1 cellular context compared by ENCODE assay signal in genomic region chr7:1572111-1572510, GRCh38.
TF ChIP-seq lines count a peak whose summit lies in the region.

No MANE protein-coding gene starts in this region.

TF ChIP-seq in GM12891, 5 proteins besides CTCF, POLR2A, EP300 and RAD21 (continued from another document):
- no peak for TF ChIP-seq TAF1 (IDR thresholded peaks at IDR 0.05; ENCODE audit: low read depth, low read length)
- TF ChIP-seq SPI1 (IDR thresholded peaks at IDR 0.05; ENCODE audit: low read depth, low read length): no peak
